In the genomic region with DNA sequence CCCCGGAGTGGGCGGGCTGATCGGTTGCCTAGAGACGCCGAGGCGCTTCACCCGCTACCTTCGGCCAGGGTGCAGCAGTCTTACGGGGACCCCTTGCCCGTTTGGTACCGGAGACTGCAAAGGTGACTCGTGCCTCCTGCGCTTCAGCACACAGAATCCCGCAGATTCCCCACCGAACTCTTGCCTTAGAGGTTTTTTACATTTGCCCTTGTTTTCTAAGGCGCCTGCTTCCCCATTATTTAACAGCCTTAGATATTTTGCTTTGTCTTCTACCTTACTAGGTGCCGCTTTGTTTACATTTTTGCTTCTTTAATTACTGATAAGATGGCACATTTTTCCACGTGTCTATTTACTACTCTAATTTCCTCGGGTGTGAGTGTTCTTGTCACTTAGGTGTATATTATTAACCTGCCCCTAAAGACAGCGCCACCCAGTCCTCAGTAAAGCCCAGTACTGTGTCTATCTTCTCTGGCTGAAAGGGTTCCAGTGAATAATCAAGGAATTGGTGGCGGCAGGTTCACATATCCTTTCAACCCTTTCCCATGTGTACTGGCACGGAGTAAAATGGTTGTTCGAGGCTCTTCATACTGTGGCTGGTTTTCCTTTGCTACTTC, we compare ENCODE assay signal across 1 cellular context.
TF ChIP-seq lines count a peak whose summit lies in the region.

No MANE protein-coding gene starts in this region.

TF ChIP-seq in HCT116, 20 proteins besides CTCF, POLR2A, EP300 and RAD21:
- TF ChIP-seq CEBPB (IDR thresholded peaks at IDR 0.05; ENCODE audit: low read depth): no peak
- no peak for TF ChIP-seq SP1 (IDR thresholded peaks at IDR 0.05; ENCODE audit: low read depth)
- TF ChIP-seq, protein P1, sequence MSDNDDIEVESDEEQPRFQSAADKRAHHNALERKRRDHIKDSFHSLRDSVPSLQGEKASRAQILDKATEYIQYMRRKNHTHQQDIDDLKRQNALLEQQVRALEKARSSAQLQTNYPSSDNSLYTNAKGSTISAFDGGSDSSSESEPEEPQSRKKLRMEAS (IDR thresholded peaks at IDR 0.05): 0 out of 2 replicates have a peak, but pooled peaks have one; percentile 8
- TF ChIP-seq FOSL1 (IDR thresholded peaks at IDR 0.05; ENCODE audit: low read depth): no peak
- TF ChIP-seq ELF1 (IDR thresholded peaks at IDR 0.05; ENCODE audit: borderline replicate concordance, low read depth): no peak
